ENCODE assay signal across 1 cellular context in the genomic region with DNA sequence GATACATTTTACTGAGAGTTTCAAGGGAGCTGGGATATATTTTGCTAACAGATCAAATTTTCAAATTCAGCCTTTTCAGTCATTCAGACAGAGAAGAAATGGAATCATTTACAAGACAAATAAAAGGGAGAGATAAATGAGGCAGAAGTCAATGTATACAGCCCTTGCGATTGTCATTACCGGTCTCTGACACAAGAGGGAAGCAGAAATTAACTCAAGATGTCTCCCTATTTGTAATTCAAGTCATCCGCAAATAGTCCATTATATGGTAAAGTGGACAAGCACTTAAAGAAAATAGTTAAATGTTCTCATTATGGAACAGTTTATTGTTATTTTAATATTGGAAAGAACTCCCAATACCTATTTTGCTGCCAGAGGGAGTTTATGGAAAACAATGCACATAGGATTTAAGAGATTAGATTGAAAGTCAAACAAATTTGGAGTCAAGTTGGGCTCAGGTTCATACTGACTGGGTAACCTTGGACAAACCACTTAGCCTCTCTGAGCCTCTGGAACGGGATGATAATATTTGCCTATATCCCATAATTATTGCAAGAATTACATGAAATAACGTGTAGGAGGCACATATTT.
TF ChIP-seq lines count a peak whose summit lies in the region.

No MANE protein-coding gene starts in this region.

TF ChIP-seq in K562, 482 proteins besides CTCF, POLR2A, EP300 and RAD21 (continued from another document):
- TF ChIP-seq, protein P1, sequence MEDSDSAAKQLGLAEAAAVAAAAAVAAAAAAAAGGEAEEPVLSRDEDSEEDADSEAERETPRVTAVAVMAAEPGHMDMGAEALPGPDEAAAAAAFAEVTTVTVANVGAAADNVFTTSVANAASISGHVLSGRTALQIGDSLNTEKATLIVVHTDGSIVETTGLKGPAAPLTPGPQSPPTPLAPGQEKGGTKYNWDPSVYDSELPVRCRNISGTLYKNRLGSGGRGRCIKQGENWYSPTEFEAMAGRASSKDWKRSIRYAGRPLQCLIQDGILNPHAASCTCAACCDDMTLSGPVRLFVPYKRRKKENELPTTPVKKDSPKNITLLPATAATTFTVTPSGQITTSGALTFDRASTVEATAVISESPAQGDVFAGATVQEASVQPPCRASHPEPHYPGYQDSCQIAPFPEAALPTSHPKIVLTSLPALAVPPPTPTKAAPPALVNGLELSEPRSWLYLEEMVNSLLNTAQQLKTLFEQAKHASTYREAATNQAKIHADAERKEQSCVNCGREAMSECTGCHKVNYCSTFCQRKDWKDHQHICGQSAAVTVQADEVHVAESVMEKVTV (CRISPR knock-in tag; IDR thresholded peaks at IDR 0.05): peak; percentile 61
